22 cellular contexts compared by ENCODE assay signal in the genomic region with DNA sequence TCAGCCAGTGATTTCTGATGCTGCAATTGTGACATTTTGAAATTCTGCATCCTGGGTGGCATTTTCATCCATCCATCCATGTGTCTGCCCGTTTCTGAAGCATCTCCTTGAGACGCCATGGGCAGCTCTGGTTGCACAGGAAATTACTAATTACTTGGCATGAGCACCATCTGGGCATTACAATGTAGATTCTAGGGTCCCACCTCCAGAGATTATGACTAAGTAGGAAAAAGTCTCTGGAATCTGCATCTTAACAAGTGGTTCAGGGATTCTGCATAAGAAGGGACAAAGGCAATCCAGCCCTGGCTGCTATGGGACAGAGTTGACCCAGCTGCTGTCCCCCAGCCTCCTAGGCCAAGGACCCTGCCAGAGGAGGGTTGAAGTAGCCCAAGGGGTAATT.
A peak's percentile ranks its signal among the peaks of the same experiment; 100 is the strongest.
DNase-seq lines count a peak whose midpoint lies in the region; ATAC-seq, FAIRE-seq and TF ChIP-seq lines count a peak whose summit lies in the region.
"Had no signal": no experiment of that assay in that cellular context is flagged by ENCODE, and none has a peak within 500 bp of the region (broad histone marks: within the 10 kb centered on the region; RNA-seq: fewer than 3 reads in every experiment).

No MANE protein-coding gene starts in this region.

- H3K36me3 Mint-ChIP-seq in activated T-helper 2 cell treated with anti-CD3 and anti-CD28 coated beads, Interferon-gamma antibody, Interleukin-2, Interleukin-4, amounts not matched to agents 10 μg/mL and 5 μg/mL and 100 μg/mL, durations not matched to agents 14 hours and 24 hours and 36 hours (ENCODE audit: low read depth) = no peaks in the 10 kb centered on the region
- H3K36me3 Mint-ChIP-seq: brain had no signal

- H3K9ac ChIP-seq in GM23248 (no peak overlapping the region), endothelial cell of umbilical vein (replicated peaks; ENCODE audit: extremely low read depth, insufficient read depth, low read length) (no peak overlapping the region)
- H3K9ac ChIP-seq: KMS-11 had no signal

- H3F3A ChIP-seq in GM23248 (ENCODE audit: insufficient read depth) = no peaks in the 10 kb centered on the region

- TF ChIP-seq POLR2A in endothelial cell of umbilical vein (IDR thresholded peaks at IDR 0.05; ENCODE audit: low read depth, low read length) = no peak

- H3K9me1 ChIP-seq in endothelial cell of umbilical vein (replicated peaks; ENCODE audit: control insufficient read depth, extremely low read depth, insufficient read depth, low read length) = no peaks in the 10 kb centered on the region

- H2AFZ ChIP-seq in GM23248 = no peak overlapping the region
- no peak overlapping the region for H2AFZ ChIP-seq in endothelial cell of umbilical vein (ENCODE audit: low read depth, low read length)
- H2AFZ ChIP-seq in osteoblast (ENCODE audit: low read length) = no peak overlapping the region
- H2AFZ ChIP-seq: PC-9 had no signal

- WGBS in GM23248 (ENCODE audit: low coverage in 1 of 2, low lambda C conversion rate in 2 of 2, missing lambda C conversion rate in 2 of 2), 2 experiments = 9 to 11% methylated on average over 2 of the region's 2 CpGs

- H3K79me2 ChIP-seq in GM23248 (ENCODE audit: insufficient read depth) = no peaks in the 10 kb centered on the region
- no peaks in the 10 kb centered on the region for H3K79me2 ChIP-seq in endothelial cell of umbilical vein (ENCODE audit: control insufficient read depth, insufficient read depth, low read length)
- H3K79me2 ChIP-seq in osteoblast (ENCODE audit: insufficient read depth, low read length) = no peaks in the 10 kb centered on the region

- no TSS peak for BruUV-seq in endothelial cell of umbilical vein (replicated peaks; lab: Mats Ljungman, UMichigan)

- H3K36me3 ChIP-seq in GM23248 (ENCODE audit: low read depth) (no peaks in the 10 kb centered on the region), endothelial cell of umbilical vein (ENCODE audit: control insufficient read depth in 2 of 2, extremely low read depth in 1 of 2, insufficient read depth in 2 of 2, low read length in 2 of 2) (no peaks in the 10 kb centered on the region), osteoblast (ENCODE audit: insufficient read depth, low read length) (no peaks in the 10 kb centered on the region)
- H3K36me3 ChIP-seq: gastrocnemius medialis, sigmoid colon had no signal

- no peaks in the 10 kb centered on the region for H3K4me1 ChIP-seq in GM23248 (ENCODE audit: insufficient read depth)
- no peaks in the 10 kb centered on the region for H3K4me1 ChIP-seq in endothelial cell of umbilical vein (ENCODE audit: control insufficient read depth, extremely low read depth, insufficient read depth, low read length)
- no peaks in the 10 kb centered on the region for H3K4me1 ChIP-seq in osteoblast (ENCODE audit: insufficient read depth, low read length)
- H3K4me1 ChIP-seq: gastrocnemius medialis, sigmoid colon had no signal

- dilution Hi-C loops in endothelial cell of umbilical vein (cut with MboI; ENCODE audit: extremely low pct_ligation_motif_present, low sequenced_read_pairs) = no loop called here

- DNase-seq in GM23248 (peak; percentile 46), RCC 7860 (ENCODE audit: low spot score) (peak; percentile 8), endothelial cell of umbilical vein (ENCODE audit: low read depth, low spot score) (peak; percentile 32), osteoblast (ENCODE audit: insufficient read length, low spot score, missing footprints) (peak; percentile 76), NCI-H1105 (lab: John Stamatoyannopoulos, UW) (no peak)
- DNase-seq in activated T-helper 2 cell treated with anti-CD3 and anti-CD28 coated beads, Interferon-gamma antibody, Interleukin-2, Interleukin-4, amounts not matched to agents 10 μg/mL and 5 μg/mL and 100 μg/mL, durations not matched to agents 14 hours and 24 hours and 36 hours (ENCODE audit: low spot score) = no peak
- DNase-seq: activated CD4-positive, alpha-beta T cell treated with anti-CD3 and anti-CD28 coated beads, Interleukin-2, amount 50 U/mL, for 4 hours; activated naive CD4-positive, alpha-beta T cell treated with anti-CD3 and anti-CD28 coated beads, Interleukin-2, amount 50 U/mL, for 16 hours; AML-193; DND-41; gastrocnemius medialis; NCI-H1417 treated with DMSO at 0.1 percent for 48 hours; NCI-H748 treated with DMSO at 0.1 percent for 48 hours; PC-9; sigmoid colon had no signal

- intact Hi-C loops in endothelial cell of umbilical vein (cut with micrococcal nuclease) = no loop called here
- intact Hi-C loops in activated T-helper 2 cell treated with anti-CD3 and anti-CD28 coated beads, Interferon-gamma antibody, Interleukin-2, Interleukin-4, amounts not matched to agents 10 μg/mL and 5 μg/mL and 100 μg/mL, durations not matched to agents 14 hours and 24 hours and 36 hours (cut with micrococcal nuclease) = no loop called here

- in situ Hi-C loops in GM23248 (cut with MboI) = no loop called here

- POLR2A ChIA-PET in endothelial cell of umbilical vein (lab: Charles Lee) = no interaction called here

- H3K9me3 Mint-ChIP-seq in activated T-helper 2 cell treated with anti-CD3 and anti-CD28 coated beads, Interferon-gamma antibody, Interleukin-2, Interleukin-4, amounts not matched to agents 10 μg/mL and 5 μg/mL and 100 μg/mL, durations not matched to agents 14 hours and 24 hours and 36 hours = no peaks in the 10 kb centered on the region
- H3K9me3 Mint-ChIP-seq: brain had no signal

- TF ChIP-seq CTCF in endothelial cell of umbilical vein (IDR thresholded peaks at IDR 0.05; ENCODE audit: extremely low read depth in 1 of 2, insufficient read depth in 1 of 2, low read depth in 1 of 2, low read length in 2 of 2) (no peak), osteoblast (IDR thresholded peaks at IDR 0.05; ENCODE audit: extremely low read depth, low read depth, low read length) (no peak)

- ATAC-seq in HG03460 (IDR thresholded peaks at IDR 0.05; ENCODE audit: unreplicated experiment) = no peak
- no peak for ATAC-seq in HG02798 (IDR thresholded peaks at IDR 0.05; ENCODE audit: poor library complexity, unreplicated experiment)
- ATAC-seq: gastrocnemius medialis had no signal

- H3K4me1 Mint-ChIP-seq in activated T-helper 2 cell treated with anti-CD3 and anti-CD28 coated beads, Interferon-gamma antibody, Interleukin-2, Interleukin-4, amounts not matched to agents 10 μg/mL and 5 μg/mL and 100 μg/mL, durations not matched to agents 14 hours and 24 hours and 36 hours (ENCODE audit: low read depth) = no peaks in the 10 kb centered on the region
- H3K4me1 Mint-ChIP-seq: brain had no signal

- no peak overlapping the region for H3K27ac Mint-ChIP-seq in activated T-helper 2 cell treated with anti-CD3 and anti-CD28 coated beads, Interferon-gamma antibody, Interleukin-2, Interleukin-4, amounts not matched to agents 10 μg/mL and 5 μg/mL and 100 μg/mL, durations not matched to agents 14 hours and 24 hours and 36 hours
- H3K27ac Mint-ChIP-seq: brain had no signal

- CTCF ChIA-PET in endothelial cell of umbilical vein (lab: Charles Lee) = no interaction called here

- H3K4me3 Mint-ChIP-seq in activated T-helper 2 cell treated with anti-CD3 and anti-CD28 coated beads, Interferon-gamma antibody, Interleukin-2, Interleukin-4, amounts not matched to agents 10 μg/mL and 5 μg/mL and 100 μg/mL, durations not matched to agents 14 hours and 24 hours and 36 hours (ENCODE audit: low read depth) = no peak overlapping the region
- H3K4me3 Mint-ChIP-seq: brain had no signal

- H3K27me3 ChIP-seq in GM23248 (replicated peaks; ENCODE audit: insufficient read depth) = no peaks in the 10 kb centered on the region; the same call in 1 of the 2 replicates
- H3K27me3 ChIP-seq in endothelial cell of umbilical vein (ENCODE audit: control insufficient read depth in 2 of 2, insufficient read depth in 2 of 2, low read length in 2 of 2) = no peaks in the 10 kb centered on the region
- no peaks in the 10 kb centered on the region for H3K27me3 ChIP-seq in osteoblast (ENCODE audit: insufficient read depth, low read length)
- H3K27me3 ChIP-seq: sigmoid colon had no signal

- no peak overlapping the region for H3K4me2 ChIP-seq in GM23248 (ENCODE audit: unreplicated experiment)
- no peak overlapping the region for H3K4me2 ChIP-seq in endothelial cell of umbilical vein (ENCODE audit: insufficient read depth, low read length)
- no peak overlapping the region for H3K4me2 ChIP-seq in osteoblast (ENCODE audit: insufficient read depth, low read length)
- H3K4me2 ChIP-seq: KMS-11, PC-9 had no signal

- no peaks in the 10 kb centered on the region for H4K20me1 ChIP-seq in GM23248 (ENCODE audit: insufficient read depth)
- H4K20me1 ChIP-seq in endothelial cell of umbilical vein (replicated peaks; ENCODE audit: control insufficient read depth, extremely low read depth, insufficient read depth, low read length) = no peaks in the 10 kb centered on the region
- H4K20me1 ChIP-seq in osteoblast (ENCODE audit: insufficient read depth, low read length) = no peaks in the 10 kb centered on the region

- H3K9me3 ChIP-seq in GM23248 (ENCODE audit: low read depth) (no peaks in the 10 kb centered on the region), endothelial cell of umbilical vein (replicated peaks; ENCODE audit: control insufficient read depth, insufficient read depth, low read length) (no peaks in the 10 kb centered on the region), osteoblast (ENCODE audit: low read depth, low read length) (no peaks in the 10 kb centered on the region)
- H3K9me3 ChIP-seq: gastrocnemius medialis, sigmoid colon had no signal

- H3K4me3 ChIP-seq in GM23248 = no peak overlapping the region
- no peak overlapping the region for H3K4me3 ChIP-seq in endothelial cell of umbilical vein (replicated peaks in 1 of 3; ENCODE audit: insufficient read depth in 1 of 3, low read depth in 1 of 3, low read length in 3 of 3)
- H3K4me3 ChIP-seq in osteoblast (ENCODE audit: insufficient read depth, low read length) = no peak overlapping the region
- H3K4me3 ChIP-seq: coronary artery, gastrocnemius medialis, PC-9, sigmoid colon had no signal

- H3K27me3 Mint-ChIP-seq in activated T-helper 2 cell treated with anti-CD3 and anti-CD28 coated beads, Interferon-gamma antibody, Interleukin-2, Interleukin-4, amounts not matched to agents 10 μg/mL and 5 μg/mL and 100 μg/mL, durations not matched to agents 14 hours and 24 hours and 36 hours (ENCODE audit: low read depth) = peaks cover 2% of the 10 kb centered on the region

- H3K9me2 ChIP-seq in GM23248 (ENCODE audit: insufficient read depth) = no peaks in the 10 kb centered on the region

- H3K27ac ChIP-seq in GM23248 (no peak overlapping the region), endothelial cell of umbilical vein (ENCODE audit: insufficient read depth, low read depth, low read length) (no peak overlapping the region), osteoblast (ENCODE audit: low read depth, low read length) (no peak overlapping the region)
- H3K27ac ChIP-seq: coronary artery, gastrocnemius medialis, KMS-11, PC-9, sigmoid colon had no signal

- no peak for FAIRE-seq in RCC 7860 (lab: Jason Lieb, UNC)
- no peak for FAIRE-seq in endothelial cell of umbilical vein (lab: Jason Lieb, UNC)
- FAIRE-seq: H1, TTC549 had no signal

TF ChIP-seq in endothelial cell of umbilical vein, 7 proteins besides CTCF, POLR2A, EP300 and RAD21 (continues in another document):
- TF ChIP-seq JUN (IDR thresholded peaks at IDR 0.05; ENCODE audit: borderline replicate concordance, insufficient read depth, insufficient read length, low read depth) = no peak
- no peak for TF ChIP-seq POLR2AphosphoS5 (IDR thresholded peaks at IDR 0.05; ENCODE audit: insufficient read depth, low read depth, low read length)
- TF ChIP-seq GATA2 (IDR thresholded peaks at IDR 0.05; ENCODE audit: insufficient read depth, insufficient read length, low read depth, low read length) = no peak

Comparison
In these comparisons a context has a peak if more than half of its experiments do, and no peak if none do; other contexts are left out.
1. DNase-seq: peak in GM23248 (single experiment), RCC 7860 (single experiment), endothelial cell of umbilical vein (single experiment) and osteoblast (single experiment); none in NCI-H1105 (single experiment) and activated T-helper 2 cell treated with anti-CD3 and anti-CD28 coated beads, Interferon-gamma antibody, Interleukin-2, Interleukin-4, amounts not matched to agents 10 μg/mL and 5 μg/mL and 100 μg/mL, durations not matched to agents 14 hours and 24 hours and 36 hours (single experiment).